Comparison of ENCODE assay signal across 1 cellular context in the genomic region with DNA sequence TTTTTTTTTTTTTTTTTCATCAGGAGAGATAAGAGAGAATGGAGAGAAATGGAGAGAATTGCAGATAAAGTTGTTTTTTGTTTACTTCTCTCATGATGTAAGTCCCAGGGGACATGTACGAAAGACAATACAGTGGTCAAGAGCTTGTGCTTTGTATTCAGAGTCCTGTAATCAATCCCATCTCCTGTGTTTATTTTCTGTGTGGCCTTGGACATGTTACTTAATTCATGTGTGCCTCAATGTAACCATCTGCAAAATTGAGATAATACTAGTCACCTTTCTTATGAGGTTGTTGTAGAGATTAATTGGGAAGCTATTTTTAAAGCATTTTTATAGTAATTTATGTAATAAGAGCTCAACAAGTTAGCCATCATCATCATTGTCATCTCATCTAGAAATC.
TF ChIP-seq lines count a peak whose summit lies in the region.

No MANE protein-coding gene starts in this region.

TF ChIP-seq in HepG2, 621 proteins besides CTCF, POLR2A, EP300 and RAD21 (continued from another document):
- no peak for TF ChIP-seq HDAC1 (CRISPR knock-in tag; IDR thresholded peaks at IDR 0.05)
- no peak for TF ChIP-seq ZMYM2 (CRISPR knock-in tag; IDR thresholded peaks at IDR 0.05)
- no peak for TF ChIP-seq NFIC (IDR thresholded peaks at IDR 0.05; ENCODE audit: low read length)
